In the genomic region with DNA sequence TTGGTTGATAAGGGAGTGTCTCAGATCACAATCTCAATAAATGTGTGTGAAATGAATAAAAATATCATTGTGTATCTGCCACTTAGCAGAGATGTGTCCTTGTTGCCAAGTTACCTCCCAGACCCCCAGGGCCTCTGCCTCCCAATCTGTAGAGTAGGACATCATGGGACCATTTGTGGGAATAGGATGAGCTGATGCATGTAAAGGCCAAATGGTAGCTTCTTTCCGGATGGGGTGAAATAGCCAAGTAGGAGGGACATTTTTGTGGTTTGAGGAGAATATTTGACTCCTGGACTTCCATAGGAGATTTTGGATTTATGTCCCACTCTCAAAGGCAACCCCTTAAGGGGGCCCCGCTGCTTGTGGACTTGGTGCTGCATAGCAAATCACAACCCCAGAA, we compare ENCODE assay signal across 21 cellular contexts.
"Had no signal": no experiment of that assay in that cellular context is flagged by ENCODE, and none has a peak within 500 bp of the region (broad histone marks: within the 10 kb centered on the region; RNA-seq: fewer than 3 reads in every experiment).

No MANE protein-coding gene starts in this region.

- H3K27ac Mint-ChIP-seq: IgD-negative memory B cell had no signal

- H3K4me3 Mint-ChIP-seq: IgD-negative memory B cell had no signal

- H3K36me3 Mint-ChIP-seq: IgD-negative memory B cell had no signal

- H3K27ac ChIP-seq: HL-60, KMS-11, RWPE1 had no signal

- DNase-seq: MV-4-11, NCI-H1048, NCI-H1105, NCI-H1417, NCI-H1436 treated with DMSO at 0.1 percent for 48 hours, NCI-H1694, NCI-H187 treated with DMSO at 0.1 percent for 48 hours, NCI-H2029 treated with DMSO at 0.1 percent for 48 hours, NCI-H226, NCI-H446, NCI-H510A, NCI-H524 treated with DMSO at 0.1 percent for 48 hours, NCI-H69, NCI-H774, SHP77 had no signal

- ATAC-seq: K562, SK-N-SH treated with all-trans-retinoic acid at 6 μM for 48 hours had no signal

- H3K4me3 ChIP-seq: K562 had no signal
